Comparison of ENCODE assay signal across 22 cellular contexts in the genomic region with DNA sequence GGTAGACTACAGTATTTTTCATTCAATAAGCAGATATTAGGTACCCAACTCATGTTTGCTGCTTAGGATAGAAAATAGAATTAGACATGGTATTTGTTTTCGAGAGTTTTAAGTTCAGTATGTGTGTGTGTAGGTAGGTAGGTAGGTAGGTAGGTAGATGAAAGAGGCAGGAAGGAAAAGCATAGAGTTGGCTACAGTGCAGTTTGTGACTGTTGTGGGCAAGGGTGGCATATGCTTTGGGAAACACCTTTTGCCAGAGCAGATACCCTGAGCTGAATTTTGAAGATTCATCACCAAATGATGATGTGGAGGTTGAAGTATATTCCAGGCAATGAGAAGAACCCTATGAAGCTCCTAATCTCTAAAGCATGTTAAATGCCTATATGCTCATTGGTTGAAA.
"Had no signal": no experiment of that assay in that cellular context is flagged by ENCODE, and none has a peak within 500 bp of the region (broad histone marks: within the 10 kb centered on the region; RNA-seq: fewer than 3 reads in every experiment).

No MANE protein-coding gene starts in this region.

- H3K4me1 Mint-ChIP-seq: endodermal cell, mesothelial cell of epicardium had no signal

- H3K27ac Mint-ChIP-seq: effector memory CD8-positive, alpha-beta T cell; endodermal cell; mesothelial cell of epicardium had no signal

- H3K4me1 ChIP-seq: colonic mucosa, esophagus squamous epithelium, gastrocnemius medialis, left lung had no signal

- H3K9me3 Mint-ChIP-seq: dendritic cell treated with granulocyte-macrophage colony-stimulating factor and Interleukin-4, amounts not matched to agents 40 ng/mL and 50 ng/mL, for 4 days; effector memory CD8-positive, alpha-beta T cell; endodermal cell; mesothelial cell of epicardium had no signal

- H3K4me3 Mint-ChIP-seq: dendritic cell treated with granulocyte-macrophage colony-stimulating factor and Interleukin-4, amounts not matched to agents 40 ng/mL and 50 ng/mL, for 4 days; effector memory CD8-positive, alpha-beta T cell; endodermal cell; mesothelial cell of epicardium had no signal

- H3K36me3 Mint-ChIP-seq: mesothelial cell of epicardium had no signal

- H3K27me3 ChIP-seq: colonic mucosa, gastrocnemius medialis, heart right ventricle, left lung had no signal

- H3K4me3 ChIP-seq: colonic mucosa, esophagus squamous epithelium, gastrocnemius medialis, heart right ventricle, left lung, lower lobe of right lung had no signal

- H3K9me3 ChIP-seq: colonic mucosa, esophagus squamous epithelium, gastrocnemius medialis, heart right ventricle, left lung, lower lobe of right lung had no signal

- H3K36me3 ChIP-seq: colonic mucosa, esophagus squamous epithelium, gastrocnemius medialis, heart right ventricle, left lung, lower lobe of right lung had no signal

- ATAC-seq: effector memory CD8-positive, alpha-beta T cell; esophagus mucosa; gastrocnemius medialis; heart right ventricle; left cardiac atrium; left lung; lower lobe of right lung had no signal

- H3K27me3 Mint-ChIP-seq: dendritic cell treated with granulocyte-macrophage colony-stimulating factor and Interleukin-4, amounts not matched to agents 40 ng/mL and 50 ng/mL, for 4 days had no signal

- H3K27ac ChIP-seq: colonic mucosa, epithelial cell of prostate, esophagus squamous epithelium, gastrocnemius medialis, left lung, lower lobe of right lung had no signal

- DNase-seq: colonic mucosa; cortex of kidney; effector CD8-positive, alpha-beta T cell; effector memory CD8-positive, alpha-beta T cell; endodermal cell; erythroblast; esophagus squamous epithelium; foreskin fibroblast; foreskin melanocyte; gastrocnemius medialis; glutamatergic neuron; head of caudate nucleus; heart right ventricle; hippocampal formation; left cardiac atrium; left lung; lower lobe of right lung; mesenchymal stem cell had no signal
